ENCODE assay signal across 1 cellular context in genomic region chr19:10653732-10654609, GRCh38.
TF ChIP-seq lines count a peak whose summit lies in the region.

ILF3 (plus strand) TSS chr19:10654346; CDS start chr19:10670606, 16,260 bp downstream.

TF ChIP-seq in HepG2, 621 proteins besides CTCF, POLR2A, EP300 and RAD21 (continued from another document and continues in another):
- 0 out of 2 replicates have a peak, but pooled peaks have one; percentile 27 for TF ChIP-seq ZNF281 (CRISPR knock-in tag; IDR thresholded peaks at IDR 0.05; ENCODE audit: borderline replicate concordance)
- TF ChIP-seq ZNF354B (CRISPR knock-in tag; IDR thresholded peaks at IDR 0.05), result no peak
- TF ChIP-seq MXI1 (IDR thresholded peaks at IDR 0.05; ENCODE audit: borderline replicate concordance, low read depth, low read length), result peak; percentile 79; the same call in 1 of the 3 replicates
- TF ChIP-seq, protein P1, sequence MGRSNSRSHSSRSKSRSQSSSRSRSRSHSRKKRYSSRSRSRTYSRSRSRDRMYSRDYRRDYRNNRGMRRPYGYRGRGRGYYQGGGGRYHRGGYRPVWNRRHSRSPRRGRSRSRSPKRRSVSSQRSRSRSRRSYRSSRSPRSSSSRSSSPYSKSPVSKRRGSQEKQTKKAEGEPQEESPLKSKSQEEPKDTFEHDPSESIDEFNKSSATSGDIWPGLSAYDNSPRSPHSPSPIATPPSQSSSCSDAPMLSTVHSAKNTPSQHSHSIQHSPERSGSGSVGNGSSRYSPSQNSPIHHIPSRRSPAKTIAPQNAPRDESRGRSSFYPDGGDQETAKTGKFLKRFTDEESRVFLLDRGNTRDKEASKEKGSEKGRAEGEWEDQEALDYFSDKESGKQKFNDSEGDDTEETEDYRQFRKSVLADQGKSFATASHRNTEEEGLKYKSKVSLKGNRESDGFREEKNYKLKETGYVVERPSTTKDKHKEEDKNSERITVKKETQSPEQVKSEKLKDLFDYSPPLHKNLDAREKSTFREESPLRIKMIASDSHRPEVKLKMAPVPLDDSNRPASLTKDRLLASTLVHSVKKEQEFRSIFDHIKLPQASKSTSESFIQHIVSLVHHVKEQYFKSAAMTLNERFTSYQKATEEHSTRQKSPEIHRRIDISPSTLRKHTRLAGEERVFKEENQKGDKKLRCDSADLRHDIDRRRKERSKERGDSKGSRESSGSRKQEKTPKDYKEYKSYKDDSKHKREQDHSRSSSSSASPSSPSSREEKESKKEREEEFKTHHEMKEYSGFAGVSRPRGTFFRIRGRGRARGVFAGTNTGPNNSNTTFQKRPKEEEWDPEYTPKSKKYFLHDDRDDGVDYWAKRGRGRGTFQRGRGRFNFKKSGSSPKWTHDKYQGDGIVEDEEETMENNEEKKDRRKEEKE (IDR thresholded peaks at IDR 0.05), result no peak
- TF ChIP-seq TERF1 (CRISPR knock-in tag; IDR thresholded peaks at IDR 0.05), result no peak
- TF ChIP-seq SNRNP70 (IDR thresholded peaks at IDR 0.05; ENCODE audit: low read depth, low read length), result no peak
- peak; percentile 98 for TF ChIP-seq ZNF605 (CRISPR knock-in tag; IDR thresholded peaks at IDR 0.05)
- TF ChIP-seq HNF4A (CRISPR knock-in tag; IDR thresholded peaks at IDR 0.05), result no peak
- peak; percentile 81; the same call in 1 of the 2 replicates for TF ChIP-seq ZFP91 (CRISPR knock-in tag; IDR thresholded peaks at IDR 0.05; ENCODE audit: borderline replicate concordance)
- TF ChIP-seq, protein P2, sequence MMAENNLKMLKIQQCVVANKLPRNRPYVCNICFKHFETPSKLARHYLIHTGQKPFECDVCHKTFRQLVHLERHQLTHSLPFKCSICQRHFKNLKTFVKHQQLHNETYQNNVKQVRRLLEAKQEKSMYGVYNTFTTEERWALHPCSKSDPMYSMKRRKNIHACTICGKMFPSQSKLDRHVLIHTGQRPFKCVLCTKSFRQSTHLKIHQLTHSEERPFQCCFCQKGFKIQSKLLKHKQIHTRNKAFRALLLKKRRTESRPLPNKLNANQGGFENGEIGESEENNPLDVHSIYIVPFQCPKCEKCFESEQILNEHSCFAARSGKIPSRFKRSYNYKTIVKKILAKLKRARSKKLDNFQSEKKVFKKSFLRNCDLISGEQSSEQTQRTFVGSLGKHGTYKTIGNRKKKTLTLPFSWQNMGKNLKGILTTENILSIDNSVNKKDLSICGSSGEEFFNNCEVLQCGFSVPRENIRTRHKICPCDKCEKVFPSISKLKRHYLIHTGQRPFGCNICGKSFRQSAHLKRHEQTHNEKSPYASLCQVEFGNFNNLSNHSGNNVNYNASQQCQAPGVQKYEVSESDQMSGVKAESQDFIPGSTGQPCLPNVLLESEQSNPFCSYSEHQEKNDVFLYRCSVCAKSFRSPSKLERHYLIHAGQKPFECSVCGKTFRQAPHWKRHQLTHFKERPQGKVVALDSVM (CRISPR knock-in tag; IDR thresholded peaks at IDR 0.05), result peak; percentile 60
- peak; percentile 13 for TF ChIP-seq ZNF883 (CRISPR knock-in tag; IDR thresholded peaks at IDR 0.05; ENCODE audit: not compliant biosample characterization)
- TF ChIP-seq ZNF230 (CRISPR knock-in tag; IDR thresholded peaks at IDR 0.05), result no peak
- 0 out of 2 replicates have a peak, but pooled peaks have one; percentile 35 for TF ChIP-seq AHR (CRISPR knock-in tag; IDR thresholded peaks at IDR 0.05)
- TF ChIP-seq ZMYM3 (CRISPR knock-in tag; IDR thresholded peaks at IDR 0.05), result peak; percentile 68
- TF ChIP-seq ZNF572 (CRISPR knock-in tag; IDR thresholded peaks at IDR 0.05), result no peak
- TF ChIP-seq ZNF143 (CRISPR knock-in tag; IDR thresholded peaks at IDR 0.05), result no peak; the same call in 1 of the 2 replicates
- TF ChIP-seq NFATC3 (CRISPR knock-in tag; IDR thresholded peaks at IDR 0.05), result 0 out of 2 replicates have a peak, but pooled peaks have one; percentile 61
- TF ChIP-seq ZNF563 (CRISPR knock-in tag; IDR thresholded peaks at IDR 0.05), result peak; percentile 61
- peak; percentile 72; the same call in 1 of the 2 replicates for TF ChIP-seq ZNF317 (CRISPR knock-in tag; IDR thresholded peaks at IDR 0.05)
- no peak for TF ChIP-seq ZNF678 (CRISPR knock-in tag; IDR thresholded peaks at IDR 0.05)
- peak; percentile 49; the same call in 1 of the 2 replicates for TF ChIP-seq JUND (CRISPR knock-in tag; IDR thresholded peaks at IDR 0.05)
- TF ChIP-seq KLF12 (CRISPR knock-in tag; IDR thresholded peaks at IDR 0.05; ENCODE audit: borderline replicate concordance), result peak; percentile 70; the same call in 1 of the 2 replicates
- TF ChIP-seq PTBP1 (IDR thresholded peaks at IDR 0.05; ENCODE audit: low read depth, low read length, poor library complexity, severe bottlenecking), result no peak
- peak; percentile 99 for TF ChIP-seq TBX3 (IDR thresholded peaks at IDR 0.05; ENCODE audit: borderline replicate concordance)
- TF ChIP-seq ZNF772 (CRISPR knock-in tag; IDR thresholded peaks at IDR 0.05), result peak; percentile 65; the same call in 1 of the 2 replicates
- TF ChIP-seq, protein P3, sequence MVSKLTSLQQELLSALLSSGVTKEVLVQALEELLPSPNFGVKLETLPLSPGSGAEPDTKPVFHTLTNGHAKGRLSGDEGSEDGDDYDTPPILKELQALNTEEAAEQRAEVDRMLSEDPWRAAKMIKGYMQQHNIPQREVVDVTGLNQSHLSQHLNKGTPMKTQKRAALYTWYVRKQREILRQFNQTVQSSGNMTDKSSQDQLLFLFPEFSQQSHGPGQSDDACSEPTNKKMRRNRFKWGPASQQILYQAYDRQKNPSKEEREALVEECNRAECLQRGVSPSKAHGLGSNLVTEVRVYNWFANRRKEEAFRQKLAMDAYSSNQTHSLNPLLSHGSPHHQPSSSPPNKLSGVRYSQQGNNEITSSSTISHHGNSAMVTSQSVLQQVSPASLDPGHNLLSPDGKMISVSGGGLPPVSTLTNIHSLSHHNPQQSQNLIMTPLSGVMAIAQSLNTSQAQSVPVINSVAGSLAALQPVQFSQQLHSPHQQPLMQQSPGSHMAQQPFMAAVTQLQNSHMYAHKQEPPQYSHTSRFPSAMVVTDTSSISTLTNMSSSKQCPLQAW (CRISPR knock-in tag; IDR thresholded peaks at IDR 0.05), result peak; percentile 72
- TF ChIP-seq RXRA (CRISPR knock-in tag; IDR thresholded peaks at IDR 0.05), result peak; percentile 26; the same call in 1 of the 2 replicates
- TF ChIP-seq KLF16 (CRISPR knock-in tag; IDR thresholded peaks at IDR 0.05), result peak in 1 of 2 experiments; percentile 98; a peak in 2 of 4 replicates
- TF ChIP-seq, protein P4, sequence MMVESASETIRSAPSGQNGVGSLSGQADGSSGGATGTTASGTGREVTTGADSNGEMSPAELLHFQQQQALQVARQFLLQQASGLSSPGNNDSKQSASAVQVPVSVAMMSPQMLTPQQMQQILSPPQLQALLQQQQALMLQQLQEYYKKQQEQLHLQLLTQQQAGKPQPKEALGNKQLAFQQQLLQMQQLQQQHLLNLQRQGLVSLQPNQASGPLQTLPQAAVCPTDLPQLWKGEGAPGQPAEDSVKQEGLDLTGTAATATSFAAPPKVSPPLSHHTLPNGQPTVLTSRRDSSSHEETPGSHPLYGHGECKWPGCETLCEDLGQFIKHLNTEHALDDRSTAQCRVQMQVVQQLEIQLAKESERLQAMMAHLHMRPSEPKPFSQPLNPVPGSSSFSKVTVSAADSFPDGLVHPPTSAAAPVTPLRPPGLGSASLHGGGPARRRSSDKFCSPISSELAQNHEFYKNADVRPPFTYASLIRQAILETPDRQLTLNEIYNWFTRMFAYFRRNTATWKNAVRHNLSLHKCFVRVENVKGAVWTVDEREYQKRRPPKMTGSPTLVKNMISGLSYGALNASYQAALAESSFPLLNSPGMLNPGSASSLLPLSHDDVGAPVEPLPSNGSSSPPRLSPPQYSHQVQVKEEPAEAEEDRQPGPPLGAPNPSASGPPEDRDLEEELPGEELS (CRISPR knock-in tag; IDR thresholded peaks at IDR 0.05), result peak; percentile 72
- TF ChIP-seq, protein P5, sequence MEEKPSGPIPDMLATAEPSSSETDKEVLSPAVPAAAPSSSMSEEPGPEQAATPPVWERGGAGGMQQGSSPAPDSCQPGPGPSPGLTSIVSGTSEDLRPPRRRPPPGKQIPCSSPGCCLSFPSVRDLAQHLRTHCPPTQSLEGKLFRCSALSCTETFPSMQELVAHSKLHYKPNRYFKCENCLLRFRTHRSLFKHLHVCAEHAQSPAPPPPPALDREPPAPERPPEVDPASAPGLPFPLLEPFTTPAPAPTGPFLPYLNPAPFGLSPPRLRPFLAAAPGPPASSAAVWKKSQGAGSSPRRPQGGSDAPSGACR (CRISPR knock-in tag; IDR thresholded peaks at IDR 0.05), result no peak
- peak; percentile 54 for TF ChIP-seq ARID5B (CRISPR knock-in tag; IDR thresholded peaks at IDR 0.05)
- TF ChIP-seq, protein P6, sequence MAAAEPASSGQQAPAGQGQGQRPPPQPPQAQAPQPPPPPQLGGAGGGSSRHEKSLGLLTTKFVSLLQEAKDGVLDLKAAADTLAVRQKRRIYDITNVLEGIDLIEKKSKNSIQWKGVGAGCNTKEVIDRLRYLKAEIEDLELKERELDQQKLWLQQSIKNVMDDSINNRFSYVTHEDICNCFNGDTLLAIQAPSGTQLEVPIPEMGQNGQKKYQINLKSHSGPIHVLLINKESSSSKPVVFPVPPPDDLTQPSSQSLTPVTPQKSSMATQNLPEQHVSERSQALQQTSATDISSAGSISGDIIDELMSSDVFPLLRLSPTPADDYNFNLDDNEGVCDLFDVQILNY (CRISPR knock-in tag; conservative IDR thresholded peaks at IDR 0.05), result peak; percentile 82; the same call in 1 of the 2 replicates
- TF ChIP-seq KMT2A (CRISPR knock-in tag; IDR thresholded peaks at IDR 0.05), result peak; percentile 80; the same call in 1 of the 2 replicates
